Comparison of ENCODE assay signal across 1 cellular context in genomic region chr6:30742316-30743098, GRCh38.
TF ChIP-seq lines count a peak whose summit lies in the region.

Gene FLOT1 (minus strand): TSS chr6:30742687. CDS start chr6:30742189, 498 bp downstream.

TF ChIP-seq in K562, 482 proteins besides CTCF, POLR2A, EP300 and RAD21 (continued from another document and continues in another):
- TF ChIP-seq RNF219 (CRISPR knock-in tag; IDR thresholded peaks at IDR 0.05) (no peak), CTCFL (IDR thresholded peaks at IDR 0.05; ENCODE audit: borderline replicate concordance, insufficient read depth, low read depth, low read length, poor library complexity, severe bottlenecking) (no peak), CHAMP1 (IDR thresholded peaks at IDR 0.05) (no peak), TRIM25 (IDR thresholded peaks at IDR 0.05; ENCODE audit: borderline replicate concordance) (no peak), ZNF124 (CRISPR knock-in tag; IDR thresholded peaks at IDR 0.05) (no peak), ZNF197 (CRISPR knock-in tag; IDR thresholded peaks at IDR 0.05; ENCODE audit: low read depth) (0 out of 2 replicates have a peak, but pooled peaks have one; percentile 24), ZNF449 (CRISPR knock-in tag; IDR thresholded peaks at IDR 0.05) (no peak), CC2D1A (IDR thresholded peaks at IDR 0.05) (peak; percentile 60; the same call in 1 of the 2 replicates), BRD4 (IDR thresholded peaks at IDR 0.05) (0 out of 2 replicates have a peak, but pooled peaks have one; percentile 47), MAZ (CRISPR knock-in tag; conservative IDR thresholded peaks at IDR 0.05 in 1 of 2, IDR thresholded peaks at IDR 0.05 in 1 of 2) (peak; percentile 88 to 90), LEF1 (IDR thresholded peaks at IDR 0.05) (no peak), CBFA2T2 (conservative IDR thresholded peaks at IDR 0.05) (no peak), IFI16 (CRISPR knock-in tag; IDR thresholded peaks at IDR 0.05) (no peak), ZNF512 (tag; IDR thresholded peaks at IDR 0.05) (no peak; the same call in 1 of the 2 replicates), SRF (CRISPR knock-in tag; IDR thresholded peaks at IDR 0.05) (peak in 1 of 2 experiments; percentile 90; a peak in 2 of 4 replicates), CHD7 (IDR thresholded peaks at IDR 0.05; ENCODE audit: low read depth, low read length) (peak; percentile 18), FUS (optimal IDR thresholded peaks at IDR 0.05; ENCODE audit: low read depth, low read length) (peak; percentile 98), TBL1XR1 (IDR thresholded peaks at IDR 0.05; ENCODE audit: low read length in 2 of 2) (peak in 1 of 2 experiments; percentile 39; a peak in 2 of 4 replicates), MCM3 (IDR thresholded peaks at IDR 0.05) (no peak), C11orf30 (IDR thresholded peaks at IDR 0.05; ENCODE audit: low read depth) (no peak), ZBTB43 (CRISPR knock-in tag; IDR thresholded peaks at IDR 0.05) (no peak), SMC3 (conservative IDR thresholded peaks at IDR 0.05; ENCODE audit: insufficient read depth, low read depth, low read length) (0 out of 2 replicates have a peak, but pooled peaks have one; percentile 3), YBX1 (IDR thresholded peaks at IDR 0.05) (no peak), BHLHE40 (IDR thresholded peaks at IDR 0.05; ENCODE audit: low read length) (no peak), TCF7L2 (IDR thresholded peaks at IDR 0.05; ENCODE audit: low read depth, low read length) (no peak), MLX (CRISPR knock-in tag; conservative IDR thresholded peaks at IDR 0.05) (no peak; a peak in 1 of 4 replicates), ERF (CRISPR knock-in tag; IDR thresholded peaks at IDR 0.05) (peak; percentile 84), ZNF23 (CRISPR knock-in tag; IDR thresholded peaks at IDR 0.05) (no peak), ZNF780A (CRISPR knock-in tag; IDR thresholded peaks at IDR 0.05) (no peak), ARID1B (IDR thresholded peaks at IDR 0.05) (peak; percentile 55)
